Comparison of ENCODE assay signal across 27 cellular contexts in genomic region chr15:23890218-23890617, GRCh38.
"Had no signal": no experiment of that assay in that cellular context is flagged by ENCODE, and none has a peak within 500 bp of the region (broad histone marks: within the 10 kb centered on the region; RNA-seq: fewer than 3 reads in every experiment).

No MANE protein-coding gene starts in this region.

- H3K9me3 ChIP-seq: testis, thoracic aorta, thyroid gland, tibial artery, transverse colon, upper lobe of left lung, upper lobe of right lung, uterus, vagina had no signal

- H3K4me1 ChIP-seq: stomach, suprapubic skin, testis, thyroid gland, tibial artery, tibial nerve, transverse colon, upper lobe of left lung, upper lobe of right lung, uterus, vagina had no signal

- H3K27me3 ChIP-seq: stomach, suprapubic skin, testis, thyroid gland, tibial artery, tibial nerve, transverse colon, upper lobe of left lung, upper lobe of right lung, uterus, vagina had no signal

- H3K36me3 ChIP-seq: stomach, suprapubic skin, thoracic aorta, thyroid gland, tibial artery, tibial nerve, transverse colon, upper lobe of left lung, upper lobe of right lung, uterus, vagina had no signal

- ATAC-seq: stimulated activated effector memory CD8-positive, alpha-beta T cell treated with anti-CD3 and anti-CD28 coated beads, Interleukin-12 subunit alpha, Interleukin-12 subunit beta, amount 100 ng/mL, for 72 hours; stimulated activated memory B cell treated with anti-CD40 and anti-IgM and Interleukin-4, amounts not matched to agents 10 μg/mL and 1 μg/mL and 100 μg/mL, for 72 hours; stimulated activated naive B cell treated with anti-CD40 and anti-IgM and Interleukin-4, amounts not matched to agents 10 μg/mL and 1 μg/mL and 100 μg/mL, for 72 hours; stimulated activated naive CD8-positive, alpha-beta T cell treated with anti-CD3 and anti-CD28 coated beads, Interleukin-15, amount 100 ng/mL, for 72 hours; stimulated activated naive CD8-positive, alpha-beta T cell treated with anti-CD3 and anti-CD28 coated beads, Interleukin-15, Interleukin-2, amounts not matched to agents 100 U/mL and 50 U/mL, for 24 hours; upper lobe of right lung had no signal

- DNase-seq: stimulated activated CD4-positive, alpha-beta T cell treated with anti-CD3 and anti-CD28 coated beads, Interleukin-2, amount 100 ng/mL, for 48 hours; stimulated activated CD4-positive, alpha-beta T cell treated with anti-CD3 and anti-CD28 coated beads, Interleukin-4, amount 100 ng/mL, for 1 hour; stimulated activated CD4-positive, alpha-beta T cell treated with anti-CD3 and anti-CD28 coated beads, Interleukin-4, amount 100 ng/mL, for 24 hours; stimulated activated CD4-positive, alpha-beta T cell treated with anti-CD3 and anti-CD28 coated beads, Interleukin-4, amount 100 ng/mL, for 4 hours; stimulated activated CD8-positive, alpha-beta memory T cell treated with anti-CD3 and anti-CD28 coated beads, Interleukin-4, amount 100 ng/mL, for 48 hours; stimulated activated naive B cell treated with anti-CD40 and anti-IgM and Interleukin-4, amounts not matched to agents 10 μg/mL and 1 μg/mL and 100 μg/mL, for 72 hours; stimulated activated naive CD4-positive, alpha-beta T cell; stimulated activated naive CD4-positive, alpha-beta T cell treated with Interleukin-2 at 50 U/mL for 16 hours; stimulated activated naive CD8-positive, alpha-beta T cell treated with anti-CD3 and anti-CD28 coated beads, Interleukin-15, amount 100 ng/mL, for 72 hours; stimulated activated naive CD8-positive, alpha-beta T cell treated with anti-CD3 and anti-CD28 coated beads, Interleukin-15, Interleukin-2, amounts not matched to agents 100 U/mL and 50 U/mL, for 24 hours; stomach; substantia nigra; testis; thyroid gland; tibial artery; transverse colon; trophoblast cell; upper lobe of left lung; upper lobe of right lung; uterus had no signal

- FAIRE-seq: urothelium cell line had no signal

- H3K27ac ChIP-seq: stomach, suprapubic skin, testis, thoracic aorta, thyroid gland, tibial artery, tibial nerve, transverse colon, upper lobe of left lung, upper lobe of right lung, uterus, vagina had no signal

- H3K4me3 ChIP-seq: stomach, suprapubic skin, testis, thoracic aorta, thyroid gland, tibial artery, tibial nerve, transverse colon, upper lobe of left lung, upper lobe of right lung, uterus, vagina had no signal
